Comparison of ENCODE assay signal across 13 cellular contexts in genomic region chr17:69761767-69762321, GRCh38.
DNase-seq lines count a peak whose midpoint lies in the region; ATAC-seq and TF ChIP-seq lines count a peak whose summit lies in the region.
"Had no signal": no experiment of that assay in that cellular context is flagged by ENCODE, and none has a peak within 500 bp of the region (broad histone marks: within the 10 kb centered on the region; RNA-seq: fewer than 3 reads in every experiment).

No MANE protein-coding gene starts in this region.

- DNase-seq in AG04450 (ENCODE audit: low read depth, low spot score): peak; percentile 93
- peak; percentile 4 for DNase-seq in HT-29 (ENCODE audit: low spot score)
- peak; percentile 68 to 97 for DNase-seq in cardiac fibroblast (ENCODE audit: low read depth in 2 of 2)
- DNase-seq in kidney glomerular epithelial cell (lab: John Stamatoyannopoulos, UW): peak; percentile 83
- no peak for DNase-seq in NCI-H1048 (lab: John Stamatoyannopoulos, UW)
- no peak for DNase-seq in activated T-cell treated with anti-CD3 and anti-CD28 coated beads, Interleukin-2, amount 50 U/mL, for 1 hour
- no peak for DNase-seq in activated gamma-delta T cell (lab: John Stamatoyannopoulos, UW)
- DNase-seq: activated effector memory CD4-positive, alpha-beta T cell treated with anti-CD3 and anti-CD28 coated beads, Interleukin-2, amount 50 U/mL, for 16 hours; C1 segment of cervical spinal cord; NCI-H187; right lobe of liver; stimulated activated naive CD4-positive, alpha-beta T cell treated with Interleukin-2 at 50 U/mL for 16 hours had no signal

- no peaks in the 10 kb centered on the region for H3K27me3 ChIP-seq in AG04450 (ENCODE audit: control insufficient read depth, insufficient read depth, low read length)
- H3K27me3 ChIP-seq: right lobe of liver had no signal

- ATAC-seq in GM21529 (IDR thresholded peaks at IDR 0.05; ENCODE audit: unreplicated experiment): no peak

- POLR2A ChIA-PET in AG04450 (lab: Yijun Ruan, JAX): interaction anchor here (0.7 to 1.4 kb wide), 5 partner anchors 106 to 376 kb away, joined by 3 to 9 read pairs (median 4); no protein-coding TSS in a partner anchor

- CTCF ChIA-PET in AG04450 (lab: Charles Lee): interaction anchor here (3.8 kb wide), 1 partner anchor 154 kb away, joined by 23 read pairs; no protein-coding TSS in a partner anchor

- peak overlapping the region; percentile 90 for H3K27ac ChIP-seq in AG04450 (ENCODE audit: low read depth, low read length)
- H3K27ac ChIP-seq: right lobe of liver had no signal

- H3K9me3 ChIP-seq in AG04450 (ENCODE audit: control insufficient read depth, insufficient read depth, low read length): no peaks in the 10 kb centered on the region
- H3K9me3 ChIP-seq: right lobe of liver had no signal

- no peak for TF ChIP-seq CTCF in AG04450 (IDR thresholded peaks at IDR 0.05; ENCODE audit: low read depth, low read length)
- no peak for TF ChIP-seq CTCF in cardiac fibroblast (IDR thresholded peaks at IDR 0.05; ENCODE audit: low read depth, low read length)

- no peak overlapping the region for H3K4me3 ChIP-seq in AG04450 (ENCODE audit: low read depth, low read length)
- no peak overlapping the region for H3K4me3 ChIP-seq in cardiac fibroblast (replicated peaks in 1 of 2; ENCODE audit: low read depth in 2 of 2, low read length in 2 of 2)
- H3K4me3 ChIP-seq: right lobe of liver had no signal

Comparison
In these comparisons a context has a peak if more than half of its experiments do, and no peak if none do; other contexts are left out.
1. DNase-seq: peak in AG04450 (single experiment), HT-29 (single experiment), cardiac fibroblast (2 of 2) and kidney glomerular epithelial cell (single experiment); none in NCI-H1048 (single experiment), activated T-cell treated with anti-CD3 and anti-CD28 coated beads, Interleukin-2, amount 50 U/mL, for 1 hour (single experiment) and activated gamma-delta T cell (single experiment).